1 cellular context compared by ENCODE assay signal in the genomic region with DNA sequence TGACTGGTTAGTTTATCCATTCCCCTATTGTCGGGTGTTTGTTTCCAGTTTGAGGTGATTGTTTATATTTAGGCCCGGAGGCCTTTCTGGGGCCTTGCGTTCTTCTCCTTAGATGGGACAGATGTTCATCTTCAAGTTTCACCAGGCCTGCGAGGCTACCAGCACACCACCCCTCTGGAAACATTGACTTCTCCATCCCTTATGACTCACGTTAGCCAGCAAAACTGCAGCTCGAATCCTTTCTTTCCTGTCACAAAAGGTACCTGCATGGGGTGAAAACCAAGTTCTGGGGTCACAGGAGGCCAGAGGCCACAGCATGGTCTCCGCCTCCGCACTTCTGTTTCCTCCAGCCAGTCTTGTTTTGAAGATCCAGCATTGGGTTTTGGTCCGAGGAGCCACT.
TF ChIP-seq lines count a peak whose summit lies in the region.

No MANE protein-coding gene starts in this region.

TF ChIP-seq in GM23338, 12 proteins besides CTCF, POLR2A, EP300 and RAD21:
- no peak for TF ChIP-seq POLR2AphosphoS5 (IDR thresholded peaks at IDR 0.05; ENCODE audit: low read depth)
- TF ChIP-seq, protein P1, sequence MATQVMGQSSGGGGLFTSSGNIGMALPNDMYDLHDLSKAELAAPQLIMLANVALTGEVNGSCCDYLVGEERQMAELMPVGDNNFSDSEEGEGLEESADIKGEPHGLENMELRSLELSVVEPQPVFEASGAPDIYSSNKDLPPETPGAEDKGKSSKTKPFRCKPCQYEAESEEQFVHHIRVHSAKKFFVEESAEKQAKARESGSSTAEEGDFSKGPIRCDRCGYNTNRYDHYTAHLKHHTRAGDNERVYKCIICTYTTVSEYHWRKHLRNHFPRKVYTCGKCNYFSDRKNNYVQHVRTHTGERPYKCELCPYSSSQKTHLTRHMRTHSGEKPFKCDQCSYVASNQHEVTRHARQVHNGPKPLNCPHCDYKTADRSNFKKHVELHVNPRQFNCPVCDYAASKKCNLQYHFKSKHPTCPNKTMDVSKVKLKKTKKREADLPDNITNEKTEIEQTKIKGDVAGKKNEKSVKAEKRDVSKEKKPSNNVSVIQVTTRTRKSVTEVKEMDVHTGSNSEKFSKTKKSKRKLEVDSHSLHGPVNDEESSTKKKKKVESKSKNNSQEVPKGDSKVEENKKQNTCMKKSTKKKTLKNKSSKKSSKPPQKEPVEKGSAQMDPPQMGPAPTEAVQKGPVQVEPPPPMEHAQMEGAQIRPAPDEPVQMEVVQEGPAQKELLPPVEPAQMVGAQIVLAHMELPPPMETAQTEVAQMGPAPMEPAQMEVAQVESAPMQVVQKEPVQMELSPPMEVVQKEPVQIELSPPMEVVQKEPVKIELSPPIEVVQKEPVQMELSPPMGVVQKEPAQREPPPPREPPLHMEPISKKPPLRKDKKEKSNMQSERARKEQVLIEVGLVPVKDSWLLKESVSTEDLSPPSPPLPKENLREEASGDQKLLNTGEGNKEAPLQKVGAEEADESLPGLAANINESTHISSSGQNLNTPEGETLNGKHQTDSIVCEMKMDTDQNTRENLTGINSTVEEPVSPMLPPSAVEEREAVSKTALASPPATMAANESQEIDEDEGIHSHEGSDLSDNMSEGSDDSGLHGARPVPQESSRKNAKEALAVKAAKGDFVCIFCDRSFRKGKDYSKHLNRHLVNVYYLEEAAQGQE (IDR thresholded peaks at IDR 0.05; ENCODE audit: unreplicated experiment), result no peak
- TF ChIP-seq ZNF114 (CRISPR knock-in tag; IDR thresholded peaks at IDR 0.05), result no peak
- TF ChIP-seq JUNB (IDR thresholded peaks at IDR 0.05; ENCODE audit: unreplicated experiment), result no peak
- no peak for TF ChIP-seq EZH2 (IDR thresholded peaks at IDR 0.05; ENCODE audit: low read depth, unreplicated experiment)
- TF ChIP-seq STAT1 (IDR thresholded peaks at IDR 0.05; ENCODE audit: unreplicated experiment), result no peak
- no peak for TF ChIP-seq ZNF331 (CRISPR knock-in tag; IDR thresholded peaks at IDR 0.05; ENCODE audit: low read depth)
- TF ChIP-seq, protein P2, sequence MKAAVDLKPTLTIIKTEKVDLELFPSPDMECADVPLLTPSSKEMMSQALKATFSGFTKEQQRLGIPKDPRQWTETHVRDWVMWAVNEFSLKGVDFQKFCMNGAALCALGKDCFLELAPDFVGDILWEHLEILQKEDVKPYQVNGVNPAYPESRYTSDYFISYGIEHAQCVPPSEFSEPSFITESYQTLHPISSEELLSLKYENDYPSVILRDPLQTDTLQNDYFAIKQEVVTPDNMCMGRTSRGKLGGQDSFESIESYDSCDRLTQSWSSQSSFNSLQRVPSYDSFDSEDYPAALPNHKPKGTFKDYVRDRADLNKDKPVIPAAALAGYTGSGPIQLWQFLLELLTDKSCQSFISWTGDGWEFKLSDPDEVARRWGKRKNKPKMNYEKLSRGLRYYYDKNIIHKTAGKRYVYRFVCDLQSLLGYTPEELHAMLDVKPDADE (IDR thresholded peaks at IDR 0.05), result no peak
- TF ChIP-seq, protein P3, sequence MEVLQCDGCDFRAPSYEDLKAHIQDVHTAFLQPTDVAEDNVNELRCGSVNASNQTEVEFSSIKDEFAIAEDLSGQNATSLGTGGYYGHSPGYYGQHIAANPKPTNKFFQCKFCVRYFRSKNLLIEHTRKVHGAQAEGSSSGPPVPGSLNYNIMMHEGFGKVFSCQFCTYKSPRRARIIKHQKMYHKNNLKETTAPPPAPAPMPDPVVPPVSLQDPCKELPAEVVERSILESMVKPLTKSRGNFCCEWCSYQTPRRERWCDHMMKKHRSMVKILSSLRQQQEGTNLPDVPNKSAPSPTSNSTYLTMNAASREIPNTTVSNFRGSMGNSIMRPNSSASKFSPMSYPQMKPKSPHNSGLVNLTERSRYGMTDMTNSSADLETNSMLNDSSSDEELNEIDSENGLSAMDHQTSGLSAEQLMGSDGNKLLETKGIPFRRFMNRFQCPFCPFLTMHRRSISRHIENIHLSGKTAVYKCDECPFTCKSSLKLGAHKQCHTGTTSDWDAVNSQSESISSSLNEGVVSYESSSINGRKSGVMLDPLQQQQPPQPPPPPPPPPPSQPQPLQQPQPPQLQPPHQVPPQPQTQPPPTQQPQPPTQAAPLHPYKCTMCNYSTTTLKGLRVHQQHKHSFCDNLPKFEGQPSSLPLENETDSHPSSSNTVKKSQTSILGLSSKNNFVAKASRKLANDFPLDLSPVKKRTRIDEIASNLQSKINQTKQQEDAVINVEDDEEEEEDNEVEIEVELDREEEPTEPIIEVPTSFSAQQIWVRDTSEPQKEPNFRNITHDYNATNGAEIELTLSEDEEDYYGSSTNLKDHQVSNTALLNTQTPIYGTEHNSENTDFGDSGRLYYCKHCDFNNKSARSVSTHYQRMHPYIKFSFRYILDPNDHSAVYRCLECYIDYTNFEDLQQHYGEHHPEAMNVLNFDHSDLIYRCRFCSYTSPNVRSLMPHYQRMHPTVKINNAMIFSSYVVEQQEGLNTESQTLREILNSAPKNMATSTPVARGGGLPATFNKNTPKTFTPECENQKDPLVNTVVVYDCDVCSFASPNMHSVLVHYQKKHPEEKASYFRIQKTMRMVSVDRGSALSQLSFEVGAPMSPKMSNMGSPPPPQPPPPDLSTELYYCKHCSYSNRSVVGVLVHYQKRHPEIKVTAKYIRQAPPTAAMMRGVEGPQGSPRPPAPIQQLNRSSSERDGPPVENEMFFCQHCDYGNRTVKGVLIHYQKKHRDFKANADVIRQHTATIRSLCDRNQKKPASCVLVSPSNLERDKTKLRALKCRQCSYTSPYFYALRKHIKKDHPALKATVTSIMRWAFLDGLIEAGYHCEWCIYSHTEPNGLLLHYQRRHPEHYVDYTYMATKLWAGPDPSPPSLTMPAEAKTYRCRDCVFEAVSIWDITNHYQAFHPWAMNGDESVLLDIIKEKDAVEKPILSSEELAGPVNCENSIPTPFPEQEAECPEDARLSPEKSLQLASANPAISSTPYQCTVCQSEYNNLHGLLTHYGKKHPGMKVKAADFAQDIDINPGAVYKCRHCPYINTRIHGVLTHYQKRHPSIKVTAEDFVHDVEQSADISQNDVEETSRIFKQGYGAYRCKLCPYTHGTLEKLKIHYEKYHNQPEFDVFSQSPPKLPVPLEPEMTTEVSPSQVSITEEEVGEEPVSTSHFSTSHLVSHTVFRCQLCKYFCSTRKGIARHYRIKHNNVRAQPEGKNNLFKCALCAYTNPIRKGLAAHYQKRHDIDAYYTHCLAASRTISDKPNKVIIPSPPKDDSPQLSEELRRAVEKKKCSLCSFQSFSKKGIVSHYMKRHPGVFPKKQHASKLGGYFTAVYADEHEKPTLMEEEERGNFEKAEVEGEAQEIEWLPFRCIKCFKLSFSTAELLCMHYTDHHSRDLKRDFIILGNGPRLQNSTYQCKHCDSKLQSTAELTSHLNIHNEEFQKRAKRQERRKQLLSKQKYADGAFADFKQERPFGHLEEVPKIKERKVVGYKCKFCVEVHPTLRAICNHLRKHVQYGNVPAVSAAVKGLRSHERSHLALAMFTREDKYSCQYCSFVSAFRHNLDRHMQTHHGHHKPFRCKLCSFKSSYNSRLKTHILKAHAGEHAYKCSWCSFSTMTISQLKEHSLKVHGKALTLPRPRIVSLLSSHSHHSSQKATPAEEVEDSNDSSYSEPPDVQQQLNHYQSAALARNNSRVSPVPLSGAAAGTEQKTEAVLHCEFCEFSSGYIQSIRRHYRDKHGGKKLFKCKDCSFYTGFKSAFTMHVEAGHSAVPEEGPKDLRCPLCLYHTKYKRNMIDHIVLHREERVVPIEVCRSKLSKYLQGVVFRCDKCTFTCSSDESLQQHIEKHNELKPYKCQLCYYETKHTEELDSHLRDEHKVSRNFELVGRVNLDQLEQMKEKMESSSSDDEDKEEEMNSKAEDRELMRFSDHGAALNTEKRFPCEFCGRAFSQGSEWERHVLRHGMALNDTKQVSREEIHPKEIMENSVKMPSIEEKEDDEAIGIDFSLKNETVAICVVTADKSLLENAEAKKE (CRISPR knock-in tag; IDR thresholded peaks at IDR 0.05), result no peak
- TF ChIP-seq NANOG (IDR thresholded peaks at IDR 0.05; ENCODE audit: borderline replicate concordance), result no peak
- TF ChIP-seq CREB1 (CRISPR knock-in tag; IDR thresholded peaks at IDR 0.05; ENCODE audit: low read depth), result no peak
- no peak for TF ChIP-seq EZH2phosphoT487 (IDR thresholded peaks at IDR 0.05; ENCODE audit: unreplicated experiment)
TF ChIP-seq in GM23338: peak in this region for 0.
